19 cellular contexts compared by ENCODE assay signal in genomic region chr7:69961396-69961795, GRCh38.
DNase-seq lines count a peak whose midpoint lies in the region; ATAC-seq and TF ChIP-seq lines count a peak whose summit lies in the region.
"Had no signal": no experiment of that assay in that cellular context is flagged by ENCODE, and none has a peak within 500 bp of the region (broad histone marks: within the 10 kb centered on the region; RNA-seq: fewer than 3 reads in every experiment).

No MANE protein-coding gene starts in this region.

- TF ChIP-seq EP300 in esophagus muscularis mucosa (IDR thresholded peaks at IDR 0.05) (no peak), sigmoid colon (IDR thresholded peaks at IDR 0.05) (no peak)

- 0 out of 2 replicates have a peak, but pooled peaks cover 3% of the 10 kb centered on the region for H3K36me3 ChIP-seq in BLaER1
- H3K36me3 ChIP-seq in OCI-LY1 (ENCODE audit: insufficient read depth, low read length): no peaks in the 10 kb centered on the region
- no peaks in the 10 kb centered on the region for H3K36me3 ChIP-seq in esophagus muscularis mucosa
- no peaks in the 10 kb centered on the region for H3K36me3 ChIP-seq in sigmoid colon
- H3K36me3 ChIP-seq: HAP-1, SJSA1 had no signal

- no peaks in the 10 kb centered on the region for H3F3A ChIP-seq in OCI-LY1 (ENCODE audit: insufficient read depth, low read length)

- no peaks in the 10 kb centered on the region for H3K9me2 ChIP-seq in OCI-LY1 (ENCODE audit: low read depth, low read length)

- peaks cover 50% of the 10 kb centered on the region for H3K79me2 ChIP-seq in OCI-LY1 (ENCODE audit: insufficient read depth, low read length)

- no peak for ATAC-seq in HG02759 (IDR thresholded peaks at IDR 0.05; ENCODE audit: unreplicated experiment)
- ATAC-seq: A549, GM23338 had no signal

- H3K4me3 ChIP-seq in BLaER1 (no peak overlapping the region), OCI-LY1 (ENCODE audit: low read depth, low read length, poor library complexity, severe bottlenecking) (no peak overlapping the region), esophagus muscularis mucosa (no peak overlapping the region), sigmoid colon (no peak overlapping the region)
- H3K4me3 ChIP-seq: A549, GM23338, HAP-1, SJSA1 had no signal

- H3K4me2 ChIP-seq in BLaER1: peak overlapping the region; percentile 94
- peak overlapping the region; percentile 62; the same call in 1 of the 2 replicates for H3K4me2 ChIP-seq in OCI-LY1 (ENCODE audit: low read length)
- H3K4me2 ChIP-seq: A549 had no signal

- H3K27me3 ChIP-seq in BLaER1 (no peaks in the 10 kb centered on the region), OCI-LY1 (ENCODE audit: insufficient read depth, low read length) (no peaks in the 10 kb centered on the region), esophagus muscularis mucosa (no peaks in the 10 kb centered on the region), sigmoid colon (no peaks in the 10 kb centered on the region)
- H3K27me3 ChIP-seq: SJSA1 had no signal

- no peak for TF ChIP-seq POLR2A in esophagus muscularis mucosa (IDR thresholded peaks at IDR 0.05; ENCODE audit: low read depth)
- no peak for TF ChIP-seq POLR2A in sigmoid colon (IDR thresholded peaks at IDR 0.05)

- no peak for DNase-seq in esophagus muscularis mucosa (ENCODE audit: extremely low spot score)
- DNase-seq in sigmoid colon: no peak
- DNase-seq in inferior parietal cortex (ENCODE audit: extremely low spot score): no peak
- DNase-seq in hepatic stellate cell (ENCODE audit: low spot score): no peak
- DNase-seq: Caco-2; CD4-positive, alpha-beta memory T cell; KBM-7; MM.1S; NCI-H1048; NCI-H1436 treated with DMSO at 0.1 percent for 48 hours; NCI-H524 treated with DMSO at 0.1 percent for 48 hours; OCI-M1 had no signal

- H3K27ac ChIP-seq in BLaER1 (peak overlapping the region; percentile 69), OCI-LY1 (ENCODE audit: low read depth, low read length, poor library complexity, severe bottlenecking) (peak overlapping the region; percentile 91), esophagus muscularis mucosa (replicated peaks in 1 of 4) (peak overlapping the region in 3 of 4 donors; percentile 43 to 68 (median 65)), sigmoid colon (peak overlapping the region in 3 of 4 donors; percentile 53 to 59 (median 55))
- H3K27ac ChIP-seq: A549, SJSA1 had no signal

- H3K9ac ChIP-seq in BLaER1: no peak overlapping the region
- H3K9ac ChIP-seq in OCI-LY1 (ENCODE audit: low read length): no peak overlapping the region; the same call in 1 of the 2 replicates

- intact Hi-C loops in esophagus muscularis mucosa (cut with DNase I) (loop anchor here (10.0 kb wide), 1 partner anchor 733 kb away; no protein-coding TSS in a partner anchor), sigmoid colon (cut with DNase I) (loop anchor here (10.0 kb wide), 1 partner anchor 63 kb away; no protein-coding TSS in a partner anchor)

- H4K20me1 ChIP-seq in BLaER1: peaks cover 57% of the 10 kb centered on the region
- H4K20me1 ChIP-seq in OCI-LY1 (ENCODE audit: insufficient read depth, low read length): no peaks in the 10 kb centered on the region

- no peak for TF ChIP-seq CTCF in OCI-LY1 (IDR thresholded peaks at IDR 0.05; ENCODE audit: low read length)
- TF ChIP-seq CTCF in esophagus muscularis mucosa (IDR thresholded peaks at IDR 0.05): no peak
- no peak for TF ChIP-seq CTCF in sigmoid colon (IDR thresholded peaks at IDR 0.05)

- no peak overlapping the region for H2AFZ ChIP-seq in OCI-LY1 (ENCODE audit: low read length)
- H2AFZ ChIP-seq: GM23338 had no signal

- H3K4me1 ChIP-seq in BLaER1 (peaks cover 57% of the 10 kb centered on the region), OCI-LY1 (ENCODE audit: insufficient read depth, low read length, severe bottlenecking) (peaks cover 75% of the 10 kb centered on the region), esophagus muscularis mucosa (peaks cover 33 to 62% (median 54%) of the 10 kb centered on the region in 4 donors), sigmoid colon (peaks cover 0 to 54% (median 33%) of the 10 kb centered on the region in 4 donors)
- H3K4me1 ChIP-seq: A549, Caco-2, SJSA1 had no signal

- H3K9me3 ChIP-seq in BLaER1 (no peaks in the 10 kb centered on the region), OCI-LY1 (ENCODE audit: low read length) (no peaks in the 10 kb centered on the region), esophagus muscularis mucosa (no peaks in the 10 kb centered on the region), sigmoid colon (no peaks in the 10 kb centered on the region)
- H3K9me3 ChIP-seq: A549, Caco-2, HAP-1, SJSA1 had no signal
